ENCODE assay signal across 20 cellular contexts in the genomic region with DNA sequence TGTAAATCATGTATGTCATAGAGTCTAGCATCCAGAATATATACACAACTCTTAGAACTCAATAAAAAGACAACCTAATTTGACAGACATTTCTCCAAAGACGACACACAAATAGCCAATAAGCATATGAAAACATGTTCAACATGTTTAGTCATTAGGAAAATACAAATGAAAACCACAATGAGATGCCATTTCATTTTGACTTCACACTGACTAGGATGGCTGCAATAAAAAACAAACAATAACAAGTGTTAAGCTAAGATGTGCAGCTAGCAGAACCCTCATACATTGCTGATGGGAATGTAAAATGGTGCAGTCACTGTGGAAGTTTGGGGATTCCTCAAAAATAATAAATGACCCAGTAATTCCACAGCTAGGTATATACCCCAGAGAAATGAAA. TPM values are rescaled to one million over a fixed set of nuclear protein-coding genes. Genes with fewer than 3 reads are reported as not detected.
DNase-seq lines count a peak whose midpoint lies in the region; ATAC-seq and TF ChIP-seq lines count a peak whose summit lies in the region.
"Had no signal": no experiment of that assay in that cellular context is flagged by ENCODE, and none has a peak within 500 bp of the region (broad histone marks: within the 10 kb centered on the region; RNA-seq: fewer than 3 reads in every experiment).

No MANE protein-coding gene starts in this region.

- H3K36me3 Mint-ChIP-seq in activated naive CD8-positive, alpha-beta T cell, result peaks cover 34% of the 10 kb centered on the region
- H3K36me3 Mint-ChIP-seq in activated naive CD8-positive, alpha-beta T cell treated with anti-CD3 and anti-CD28 coated beads for 36 hours, result peaks cover 49% of the 10 kb centered on the region
- peaks cover 69% of the 10 kb centered on the region for H3K36me3 Mint-ChIP-seq in activated CD4-positive, alpha-beta memory T cell treated with anti-CD3 and anti-CD28 coated beads, Interleukin-2, amount 10 ng/mL, durations not matched to agents 7 days and 5 days (ENCODE audit: low read depth)
- peaks cover 38% of the 10 kb centered on the region for H3K36me3 Mint-ChIP-seq in central memory CD8-positive, alpha-beta T cell (ENCODE audit: insufficient read depth)
- H3K36me3 Mint-ChIP-seq in Caco-2 (ENCODE audit: insufficient read depth, unreplicated experiment), result peaks cover 28% of the 10 kb centered on the region

- no peak overlapping the region for H3K4me3 ChIP-seq in Caco-2 (ENCODE audit: low read depth, low read length)
- H3K4me3 ChIP-seq: GM23248, K562 had no signal

- no peak for TF ChIP-seq CTCF in Caco-2 (IDR thresholded peaks at IDR 0.05; ENCODE audit: insufficient read depth in 1 of 2, low read depth in 1 of 2, low read length in 1 of 2, severe bottlenecking in 1 of 2, unreplicated experiment in 1 of 2)

- no peaks in the 10 kb centered on the region for H3K27me3 Mint-ChIP-seq in activated naive CD8-positive, alpha-beta T cell
- no peaks in the 10 kb centered on the region for H3K27me3 Mint-ChIP-seq in activated naive CD8-positive, alpha-beta T cell treated with anti-CD3 and anti-CD28 coated beads for 36 hours
- H3K27me3 Mint-ChIP-seq in activated CD4-positive, alpha-beta memory T cell treated with anti-CD3 and anti-CD28 coated beads, Interleukin-2, amount 10 ng/mL, durations not matched to agents 7 days and 5 days, result no peaks in the 10 kb centered on the region
- no peaks in the 10 kb centered on the region for H3K27me3 Mint-ChIP-seq in central memory CD8-positive, alpha-beta T cell
- H3K27me3 Mint-ChIP-seq in Caco-2 (ENCODE audit: insufficient read depth, unreplicated experiment), result no peaks in the 10 kb centered on the region
- H3K27me3 Mint-ChIP-seq: CD4-positive, alpha-beta T cell had no signal

- POLR2A ChIA-PET in activated CD4-positive, alpha-beta memory T cell treated with anti-CD3 and anti-CD28 coated beads, Interleukin-2, amount 10 ng/mL, durations not matched to agents 7 days and 5 days (lab: Charles Lee), result interaction anchor here (1.1 to 1.6 kb wide), 2 partner anchors 16 to 80 kb away, joined by 3 to 7 read pairs; partner anchors contain the start of gene SPG11
- POLR2A ChIA-PET in Caco-2 (lab: Charles Lee), result no interaction called here

- BruUV-seq in Caco-2 (replicated peaks; lab: Mats Ljungman, UMichigan), result no TSS peak

- H3K4me1 ChIP-seq in Caco-2, result no peaks in the 10 kb centered on the region

- peaks cover 9% of the 10 kb centered on the region for H3K9me3 Mint-ChIP-seq in activated naive CD8-positive, alpha-beta T cell (ENCODE audit: low read depth)
- H3K9me3 Mint-ChIP-seq in activated naive CD8-positive, alpha-beta T cell treated with anti-CD3 and anti-CD28 coated beads for 36 hours, result peaks cover 13% of the 10 kb centered on the region
- H3K9me3 Mint-ChIP-seq in activated CD4-positive, alpha-beta memory T cell treated with anti-CD3 and anti-CD28 coated beads, Interleukin-2, amount 10 ng/mL, durations not matched to agents 7 days and 5 days, result peaks cover 12% of the 10 kb centered on the region
- H3K9me3 Mint-ChIP-seq in central memory CD8-positive, alpha-beta T cell, result peaks cover 8% of the 10 kb centered on the region
- H3K9me3 Mint-ChIP-seq in Caco-2 (ENCODE audit: unreplicated experiment), result no peaks in the 10 kb centered on the region
- H3K9me3 Mint-ChIP-seq: CD4-positive, alpha-beta T cell had no signal

- H3K9me3 ChIP-seq in Caco-2, result no peaks in the 10 kb centered on the region

- no peak overlapping the region for H3K4me3 Mint-ChIP-seq in activated naive CD8-positive, alpha-beta T cell
- no peak overlapping the region for H3K4me3 Mint-ChIP-seq in activated naive CD8-positive, alpha-beta T cell treated with anti-CD3 and anti-CD28 coated beads for 36 hours
- no peak overlapping the region for H3K4me3 Mint-ChIP-seq in activated CD4-positive, alpha-beta memory T cell treated with anti-CD3 and anti-CD28 coated beads, Interleukin-2, amount 10 ng/mL, durations not matched to agents 7 days and 5 days
- no peak overlapping the region for H3K4me3 Mint-ChIP-seq in central memory CD8-positive, alpha-beta T cell
- H3K4me3 Mint-ChIP-seq in Caco-2 (ENCODE audit: unreplicated experiment), result no peak overlapping the region
- H3K4me3 Mint-ChIP-seq: CD4-positive, alpha-beta T cell had no signal

- H3K27me3 ChIP-seq in Caco-2 (replicated peaks; ENCODE audit: control insufficient read depth, insufficient read depth, low read length), result no peaks in the 10 kb centered on the region

- intact Hi-C loops in Caco-2 (cut with micrococcal nuclease; ENCODE audit: unreplicated experiment), result no loop called here

- no peak for DNase-seq in activated naive CD8-positive, alpha-beta T cell treated with anti-CD3 and anti-CD28 coated beads for 36 hours
- no peak for DNase-seq in activated CD4-positive, alpha-beta memory T cell treated with anti-CD3 and anti-CD28 coated beads, Interleukin-2, amount 10 ng/mL, durations not matched to agents 7 days and 5 days
- no peak for DNase-seq in central memory CD8-positive, alpha-beta T cell (ENCODE audit: low spot score in 2 of 2)
- no peak for DNase-seq in Caco-2
- no peak for DNase-seq in GOT3 (lab: John Stamatoyannopoulos, UW)
- DNase-seq: CD4-positive, alpha-beta T cell; DND-41; GM23248; HCEC 1CT; MM.1S; NCI-H1048; NCI-H1417 treated with DMSO at 0.1 percent for 48 hours; NCI-H187 treated with DMSO at 0.1 percent for 48 hours; NCI-H2227 treated with DMSO at 0.1 percent for 48 hours; NCI-H510A; SHP77 treated with DMSO at 0.1 percent for 48 hours had no signal

- H3K4me1 Mint-ChIP-seq in activated naive CD8-positive, alpha-beta T cell (ENCODE audit: low read depth), result peaks cover 54% of the 10 kb centered on the region
- H3K4me1 Mint-ChIP-seq in activated naive CD8-positive, alpha-beta T cell treated with anti-CD3 and anti-CD28 coated beads for 36 hours, result peaks cover 38% of the 10 kb centered on the region
- H3K4me1 Mint-ChIP-seq in activated CD4-positive, alpha-beta memory T cell treated with anti-CD3 and anti-CD28 coated beads, Interleukin-2, amount 10 ng/mL, durations not matched to agents 7 days and 5 days, result peaks cover 42% of the 10 kb centered on the region
- H3K4me1 Mint-ChIP-seq in central memory CD8-positive, alpha-beta T cell, result peaks cover 60% of the 10 kb centered on the region
- H3K4me1 Mint-ChIP-seq in Caco-2 (ENCODE audit: low read depth, unreplicated experiment), result no peaks in the 10 kb centered on the region

- CTCF ChIA-PET in activated CD4-positive, alpha-beta memory T cell treated with anti-CD3 and anti-CD28 coated beads, Interleukin-2, amount 10 ng/mL, durations not matched to agents 7 days and 5 days (lab: Charles Lee), result interaction anchor here (1.0 kb wide), 1 partner anchor 10 kb away, joined by 3 read pairs; no protein-coding TSS in a partner anchor
- CTCF ChIA-PET in Caco-2 (lab: Charles Lee), result no interaction called here

- no peak for ATAC-seq in central memory CD8-positive, alpha-beta T cell (replicated peaks; ENCODE audit: extremely low read depth, poor library complexity, severe bottlenecking)
- ATAC-seq in GM21390 (IDR thresholded peaks at IDR 0.05; ENCODE audit: unreplicated experiment), result no peak
- ATAC-seq: HepG2, K562 had no signal

- H3K27ac Mint-ChIP-seq in activated naive CD8-positive, alpha-beta T cell, result peak overlapping the region; percentile 24
- no peak overlapping the region for H3K27ac Mint-ChIP-seq in activated naive CD8-positive, alpha-beta T cell treated with anti-CD3 and anti-CD28 coated beads for 36 hours
- H3K27ac Mint-ChIP-seq in activated CD4-positive, alpha-beta memory T cell treated with anti-CD3 and anti-CD28 coated beads, Interleukin-2, amount 10 ng/mL, durations not matched to agents 7 days and 5 days, result peak overlapping the region; percentile 14
- H3K27ac Mint-ChIP-seq in central memory CD8-positive, alpha-beta T cell (ENCODE audit: low read depth), result peak overlapping the region; percentile 3
- no peak overlapping the region for H3K27ac Mint-ChIP-seq in Caco-2 (ENCODE audit: unreplicated experiment)
- H3K27ac Mint-ChIP-seq: CD4-positive, alpha-beta T cell had no signal

- peaks cover 2% of the 10 kb centered on the region; the same call in 1 of the 2 replicates for H3K36me3 ChIP-seq in Caco-2 (ENCODE audit: control insufficient read depth, insufficient read depth, low read length)

RNA-seq across cellular contexts. Expression of gene SPG11, which starts 16.4 kb away (rescaled TPM):
- 10 to 100 TPM; 47.6 to 51.5 TPM for total RNA-seq in activated naive CD8-positive, alpha-beta T cell treated with anti-CD3 and anti-CD28 coated beads for 36 hours
- 10 to 100 TPM; 76.9 to 84.4 TPM for total RNA-seq in activated CD4-positive, alpha-beta memory T cell treated with anti-CD3 and anti-CD28 coated beads, Interleukin-2, amount 10 ng/mL, durations not matched to agents 7 days and 5 days
- 43.3 and 45.7 TPM in 2 replicates for total RNA-seq in Caco-2 (2022)

Comparison
In these comparisons a context has a peak if more than half of its experiments do, and no peak if none do; other contexts are left out.
1. H3K27ac Mint-ChIP-seq: peak in activated naive CD8-positive, alpha-beta T cell (single experiment), activated CD4-positive, alpha-beta memory T cell treated with anti-CD3 and anti-CD28 coated beads, Interleukin-2, amount 10 ng/mL, durations not matched to agents 7 days and 5 days (single experiment) and central memory CD8-positive, alpha-beta T cell (single experiment); none in activated naive CD8-positive, alpha-beta T cell treated with anti-CD3 and anti-CD28 coated beads for 36 hours (single experiment) and Caco-2 (single experiment).